ENCODE assay signal across 7 cellular contexts in the genomic region with DNA sequence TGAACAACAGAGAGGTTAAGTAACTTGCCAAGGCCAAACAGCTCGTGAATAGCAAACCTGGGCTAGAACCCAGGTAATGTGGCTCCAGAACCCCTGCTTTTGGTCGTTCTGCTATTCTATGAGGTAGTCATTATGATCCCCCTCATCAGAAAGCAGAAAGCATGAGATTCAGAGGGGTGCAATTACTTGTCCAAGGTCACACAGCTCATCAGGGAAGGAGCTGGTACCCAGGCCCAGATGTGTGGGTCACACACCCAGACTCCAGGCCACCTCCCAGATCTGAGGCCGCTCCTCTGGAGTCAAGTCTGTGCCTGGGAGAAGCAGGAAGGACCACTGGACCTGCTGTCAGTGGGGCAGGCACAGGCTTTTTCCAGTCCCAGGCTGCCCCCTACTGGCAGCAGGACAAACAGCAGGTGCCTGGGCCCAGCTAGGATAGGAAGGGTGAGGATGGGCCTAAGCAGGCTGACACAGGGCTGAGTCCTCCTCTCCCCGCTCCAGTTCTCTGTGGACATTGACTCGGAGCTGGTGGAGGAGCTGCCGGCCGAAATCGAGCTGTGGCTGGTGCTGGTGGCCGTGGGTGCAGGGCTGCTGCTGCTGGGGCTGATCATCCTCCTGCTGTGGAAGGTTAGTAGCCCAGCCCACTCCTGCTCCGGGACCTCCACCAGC. TPM values are rescaled to one million over a fixed set of nuclear protein-coding genes. Genes with fewer than 3 reads are reported as not detected.
DNase-seq lines count a peak whose midpoint lies in the region; TF ChIP-seq lines count a peak whose summit lies in the region.

No MANE protein-coding gene starts in this region.

- no peaks in the 10 kb centered on the region for H3K4me1 ChIP-seq in ovary (ENCODE audit: insufficient read depth)
- H3K4me1 ChIP-seq in transverse colon, result no peaks in the 10 kb centered on the region

- TF ChIP-seq CTCF in GM12874 (IDR thresholded peaks at IDR 0.05; ENCODE audit: insufficient read depth, low read depth, low read length) (peak; percentile 99), ovary (IDR thresholded peaks at IDR 0.05) (peak; percentile 87 to 97 (median 94)), transverse colon (IDR thresholded peaks at IDR 0.05) (peak; percentile 94 to 97 (median 96))

- TF ChIP-seq POLR2A in ovary (IDR thresholded peaks at IDR 0.05) (no peak), transverse colon (IDR thresholded peaks at IDR 0.05) (no peak)

- H3K9me3 ChIP-seq in ovary (no peaks in the 10 kb centered on the region), transverse colon (no peaks in the 10 kb centered on the region)

- H3K4me3 ChIP-seq in ovary (no peak overlapping the region), transverse colon (no peak overlapping the region)

- H3K36me3 ChIP-seq in ovary (no peaks in the 10 kb centered on the region), transverse colon (no peaks in the 10 kb centered on the region)

- WGBS in ovary, 3 donors, result 37 to 46% (median 39%) methylated on average over 10 of the region's 10 CpGs
- 35 to 62% methylated on average over 2 to 10 of the region's 10 CpGs for WGBS in transverse colon (ENCODE audit: low coverage in 1 of 2), 2 donors

- intact Hi-C loops in ovary (cut with DNase I), result loop anchor here in 2 of 4 donors (2.0 to 5.0 kb wide), 2 partner anchors 60 to 61 kb away; no protein-coding TSS in a partner anchor
- intact Hi-C loops in transverse colon (cut with DNase I; ENCODE audit: low total_unique reads), result loop anchor here (1.0 kb wide), 1 partner anchor 61 kb away; no protein-coding TSS in a partner anchor

- DNase-seq in HuH-7.5 (ENCODE audit: low spot score), result peak; percentile 90
- peak; percentile 84 for DNase-seq in RKO (ENCODE audit: low spot score)
- DNase-seq in activated T-cell treated with anti-CD3 and anti-CD28 coated beads, Interleukin-2, amount 50 U/mL, for 48 hours, result peak; percentile 89 to 90
- DNase-seq in fibroblast of peridontal ligament (ENCODE audit: extremely low read depth), result peak; percentile 63
- peak; percentile 66 to 86 (median 82) for DNase-seq in ovary
- peak; percentile 78 for DNase-seq in transverse colon

- in situ Hi-C loops in transverse colon (cut with MboI; ENCODE audit: low pct_ligation_motif_present in 1 of 4, low pct_unique_long_range_greater_than_20kb in 1 of 4, low sequenced_read_pairs in 3 of 4), result loop anchor here in 3 of 4 donors (5.0 to 10.0 kb wide), 2 partner anchors 60 to 63 kb away; no protein-coding TSS in a partner anchor

- H3K27me3 ChIP-seq in ovary (no peaks in the 10 kb centered on the region), transverse colon (no peaks in the 10 kb centered on the region)

- no peak overlapping the region for H3K27ac ChIP-seq in ovary
- H3K27ac ChIP-seq in transverse colon, result no peak overlapping the region

- TF ChIP-seq EP300 in ovary (IDR thresholded peaks at IDR 0.05), result no peak
- no peak for TF ChIP-seq EP300 in transverse colon (IDR thresholded peaks at IDR 0.05; ENCODE audit: low read depth)

RNA-seq across cellular contexts. Expression of a gene that starts 7.8 kb away (rescaled TPM):
- total RNA-seq in ovary (10 to 100 TPM; 36.5 to 83.2 (median 54.7) TPM), transverse colon (100 to 1,000 TPM in 3 of 4 donors, 10 to 100 TPM in 1; 84.6 to 292 (median 136) TPM)
- 10 to 100 TPM; 51.2 to 82.7 TPM for polyA plus RNA-seq in ovary

RNA-seq across cellular contexts. Expression of a gene that starts 31.5 kb away (rescaled TPM):
- total RNA-seq in ovary (100 to 1,000 TPM in 1 of 7 donors, 10 to 100 TPM in 6; 23.6 to 132 (median 41.7) TPM), transverse colon (100 to 1,000 TPM; 147 to 294 (median 171) TPM)
- polyA plus RNA-seq in ovary, result 10 to 100 TPM; 28.2 to 34.2 TPM

RNA-seq across cellular contexts. Expression of a gene that starts 42.6 kb away (rescaled TPM):
- total RNA-seq in ovary, result 1 to 10 TPM in 5 of 7 donors, under 1 TPM in 2; 0.36 to 4.9 (median 1.7) TPM
- polyA plus RNA-seq in ovary, result 1 to 10 TPM in 1 of 2 donors, under 1 TPM in 1; 0.77 to 2.2 TPM
- total RNA-seq in transverse colon, result 1 to 10 TPM in 1 of 4 donors, under 1 TPM in 2, not detected in 1; 0.14 to 1.8 (median 0.32) TPM
